8 cellular contexts compared by ENCODE assay signal in genomic region chr1:150362721-150363425, GRCh38. TPM values are rescaled to one million over a fixed set of nuclear protein-coding genes. Genes with fewer than 3 reads are reported as not detected.
DNase-seq lines count a peak whose midpoint lies in the region; ATAC-seq and TF ChIP-seq lines count a peak whose summit lies in the region.

No MANE protein-coding gene starts in this region.

- no peak for ATAC-seq in activated CD4-positive, CD25-positive, alpha-beta regulatory T cell treated with anti-CD3 and anti-CD28 coated beads, Interleukin-2, amount 50 U/mL, for 24 hours
- ATAC-seq in GM19023 (IDR thresholded peaks at IDR 0.05; ENCODE audit: unreplicated experiment): no peak

- no peak for TF ChIP-seq CTCF in cardiac fibroblast (IDR thresholded peaks at IDR 0.05; ENCODE audit: low read depth, low read length)

- peak; percentile 53 for DNase-seq in DMS 273 (lab: John Stamatoyannopoulos, UW; ENCODE audit: unreplicated experiment)
- no peak for DNase-seq in DMS 273 treated with DMSO at 0.1 percent for 48 hours (lab: John Stamatoyannopoulos, UW)
- peak; percentile 68 for DNase-seq in NCI-H774 (lab: John Stamatoyannopoulos, UW)
- no peak for DNase-seq in cardiac fibroblast (ENCODE audit: low read depth in 2 of 2)
- peak; percentile 29 for DNase-seq in myocyte (ENCODE audit: low read depth)
- DNase-seq in HuH-7.5 (ENCODE audit: low spot score): no peak

- H3K4me3 ChIP-seq in cardiac fibroblast (replicated peaks in 1 of 2; ENCODE audit: low read depth in 2 of 2, low read length in 2 of 2): peak overlapping the region; percentile 55 to 75

RNA-seq across cellular contexts. Expression of gene RPRD2, which starts 1.1 kb away (rescaled TPM):
- 12.8 and 13.5 TPM in 2 replicates for total RNA-seq in myocyte
- polyA plus RNA-seq in myocyte (2012): 11.9 TPM

RNA-seq across cellular contexts. Expression of gene PRPF3, which starts 41.5 kb away (rescaled TPM):
- 24.1 and 30.9 TPM in 2 replicates for total RNA-seq in myocyte
- 28.3 TPM for polyA plus RNA-seq in myocyte (2012)

Comparison
In these comparisons a context has a peak if more than half of its experiments do, and no peak if none do; other contexts are left out.
1. DNase-seq: peak in DMS 273 (single experiment), NCI-H774 (single experiment) and myocyte (single experiment); none in DMS 273 treated with DMSO at 0.1 percent for 48 hours (single experiment), cardiac fibroblast (0 of 2) and HuH-7.5 (single experiment).